ENCODE assay signal across 11 cellular contexts in genomic region chr4:122632396-122633143, GRCh38. TPM values are rescaled to one million over a fixed set of nuclear protein-coding genes. Genes with fewer than 3 reads are reported as not detected.
A peak's percentile ranks its signal among the peaks of the same experiment; 100 is the strongest.
DNase-seq lines count a peak whose midpoint lies in the region; ATAC-seq, FAIRE-seq and TF ChIP-seq lines count a peak whose summit lies in the region.
"Had no signal": no experiment of that assay in that cellular context is flagged by ENCODE, and none has a peak within 500 bp of the region (broad histone marks: within the 10 kb centered on the region; RNA-seq: fewer than 3 reads in every experiment).

No MANE protein-coding gene starts in this region.

- peak overlapping the region; percentile 12 for H3K4me3 Mint-ChIP-seq in activated CD4-positive, alpha-beta T cell treated with anti-CD3 and anti-CD28 coated beads, Interleukin-2, amount 10 ng/mL, durations not matched to agents 24 days and 14 days
- H3K4me3 Mint-ChIP-seq in memory B cell = no peak overlapping the region

- H3K27me3 ChIP-seq in suprapubic skin = no peaks in the 10 kb centered on the region

- WGBS in suprapubic skin = 75% methylated on average over 7 of the region's 7 CpGs

- no peak for TF ChIP-seq EP300 in suprapubic skin (IDR thresholded peaks at IDR 0.05)

- TF ChIP-seq CTCF in suprapubic skin (IDR thresholded peaks at IDR 0.05) = no peak

- no peaks in the 10 kb centered on the region for H3K9me3 ChIP-seq in suprapubic skin

- peak; percentile 27 for FAIRE-seq in H54 (lab: Jason Lieb, UNC)
- FAIRE-seq in HTR-8/SVneo (lab: Jason Lieb, UNC) = peak; percentile 26
- FAIRE-seq: GM18507 had no signal

- no peaks in the 10 kb centered on the region for H3K36me3 ChIP-seq in suprapubic skin

- no peak overlapping the region for H3K27ac ChIP-seq in suprapubic skin
- H3K27ac ChIP-seq: RWPE1 had no signal

- H3K27me3 Mint-ChIP-seq in activated CD4-positive, alpha-beta T cell treated with anti-CD3 and anti-CD28 coated beads, Interleukin-2, amount 10 ng/mL, durations not matched to agents 24 days and 14 days = no peaks in the 10 kb centered on the region
- peaks cover 3% of the 10 kb centered on the region for H3K27me3 Mint-ChIP-seq in memory B cell

- intact Hi-C loops in activated CD4-positive, alpha-beta T cell treated with anti-CD3 and anti-CD28 coated beads, Interleukin-2, amount 10 ng/mL, durations not matched to agents 24 days and 14 days (cut with micrococcal nuclease) = loop anchor here (1.0 to 2.0 kb wide), 2 partner anchors 11 to 16 kb away; partner anchors contain the start of gene IL21

- H3K27ac Mint-ChIP-seq in activated CD4-positive, alpha-beta T cell treated with anti-CD3 and anti-CD28 coated beads, Interleukin-2, amount 10 ng/mL, durations not matched to agents 24 days and 14 days = peak overlapping the region; percentile 74
- H3K27ac Mint-ChIP-seq in memory B cell = no peak overlapping the region

- no peak for DNase-seq in activated CD4-positive, alpha-beta T cell treated with anti-CD3 and anti-CD28 coated beads, Interleukin-2, amount 10 ng/mL, durations not matched to agents 24 days and 14 days
- no peak for DNase-seq in activated CD4-positive, alpha-beta T cell treated with anti-CD3 and anti-CD28 coated beads, Interleukin-2, amount 50 U/mL, for 4 hours
- DNase-seq in H54 (ENCODE audit: insufficient read length, low spot score) = no peak
- no peak for DNase-seq in HTR-8/SVneo (ENCODE audit: insufficient read length, low spot score)
- DNase-seq in memory B cell (ENCODE audit: low spot score in 2 of 2) = no peak
- DNase-seq in COLO668 (lab: John Stamatoyannopoulos, UW; ENCODE audit: unreplicated experiment) = no peak
- DNase-seq in suprapubic skin (ENCODE audit: low spot score in 2 of 2) = no peak
- DNase-seq in stimulated activated CD4-positive, alpha-beta T cell treated with anti-CD3 and anti-CD28 coated beads, Interleukin-4, amount 100 ng/mL, for 1 hour = no peak
- DNase-seq: Kasumi-1 had no signal

- no peaks in the 10 kb centered on the region for H3K4me1 ChIP-seq in suprapubic skin

- peaks cover 2% of the 10 kb centered on the region for H3K36me3 Mint-ChIP-seq in activated CD4-positive, alpha-beta T cell treated with anti-CD3 and anti-CD28 coated beads, Interleukin-2, amount 10 ng/mL, durations not matched to agents 24 days and 14 days (ENCODE audit: low read depth)
- no peaks in the 10 kb centered on the region for H3K36me3 Mint-ChIP-seq in memory B cell

- H3K4me3 ChIP-seq in suprapubic skin = no peak overlapping the region

- ATAC-seq in memory B cell (ENCODE audit: low read depth) = peak; percentile 85

- TF ChIP-seq POLR2A in H54 (IDR thresholded peaks at IDR 0.05; ENCODE audit: low read depth, low read length) (no peak), suprapubic skin (IDR thresholded peaks at IDR 0.05) (no peak)

- H3K4me1 Mint-ChIP-seq in activated CD4-positive, alpha-beta T cell treated with anti-CD3 and anti-CD28 coated beads, Interleukin-2, amount 10 ng/mL, durations not matched to agents 24 days and 14 days = peaks cover 26% of the 10 kb centered on the region
- H3K4me1 Mint-ChIP-seq in memory B cell = peaks cover 16% of the 10 kb centered on the region

- peaks cover 10% of the 10 kb centered on the region for H3K9me3 Mint-ChIP-seq in activated CD4-positive, alpha-beta T cell treated with anti-CD3 and anti-CD28 coated beads, Interleukin-2, amount 10 ng/mL, durations not matched to agents 24 days and 14 days
- peaks cover 3% of the 10 kb centered on the region for H3K9me3 Mint-ChIP-seq in memory B cell

RNA-seq across cellular contexts. Expression of gene IL21, which starts 11.7 kb away (rescaled TPM):
- 93.8 and 95.3 TPM in 2 replicates for total RNA-seq in activated CD4-positive, alpha-beta T cell treated with anti-CD3 and anti-CD28 coated beads, Interleukin-2, amount 10 ng/mL, durations not matched to agents 24 days and 14 days
- not detected for total RNA-seq in suprapubic skin

Comparison
In these comparisons a context has a peak if more than half of its experiments do, and no peak if none do; other contexts are left out.
1. RNA of gene IL21, which starts 11.7 kb away (total RNA-seq): 93.8 to 95.3 TPM in activated CD4-positive, alpha-beta T cell treated with anti-CD3 and anti-CD28 coated beads, Interleukin-2, amount 10 ng/mL, durations not matched to agents 24 days and 14 days; not detected in suprapubic skin; every median in the first group is over 10 times any median in the second.